ENCODE assay signal across 32 cellular contexts in genomic region chr20:20353574-20353973, GRCh38. TPM values are rescaled to one million over a fixed set of nuclear protein-coding genes. Genes with fewer than 3 reads are reported as not detected.
"Had no signal": no experiment of that assay in that cellular context is flagged by ENCODE, and none has a peak within 500 bp of the region (broad histone marks: within the 10 kb centered on the region; RNA-seq: fewer than 3 reads in every experiment).

No MANE protein-coding gene starts in this region.

- H3K9me3 Mint-ChIP-seq: activated naive CD4-positive, alpha-beta T cell treated with anti-CD3 and anti-CD28 coated beads for 36 hours had no signal

- H3K27ac Mint-ChIP-seq: activated CD4-positive, alpha-beta memory T cell treated with anti-CD3 and anti-CD28 coated beads, Interleukin-2, amount 10 ng/mL, durations not matched to agents 7 days and 5 days; activated CD4-positive, alpha-beta T cell treated with anti-CD3 and anti-CD28 coated beads, Interleukin-2, amount 10 ng/mL, durations not matched to agents 7 days and 5 days; activated naive CD4-positive, alpha-beta T cell treated with anti-CD3 and anti-CD28 coated beads for 36 hours; naive thymus-derived CD4-positive, alpha-beta T cell; neural progenitor cell; T-cell; T-helper 2 cell treated with Interferon-gamma antibody and Interleukin-4, amounts not matched to agents 5 μg/mL and 100 μg/mL, for 36 hours had no signal

- H3K27me3 ChIP-seq: foreskin keratinocyte, heart left ventricle had no signal

- H3K4me1 ChIP-seq: esophagus muscularis mucosa, foreskin keratinocyte, heart left ventricle, neural progenitor cell, parathyroid adenoma, psoas muscle, tibial nerve had no signal

- H3K9me3 ChIP-seq: psoas muscle had no signal

- H3K36me3 ChIP-seq: esophagus muscularis mucosa, heart left ventricle, neural progenitor cell, tibial nerve, WERI-Rb-1 had no signal

- DNase-seq: activated CD4-positive, alpha-beta memory T cell treated with anti-CD3 and anti-CD28 coated beads, Interleukin-2, amount 10 ng/mL, durations not matched to agents 7 days and 5 days; activated CD4-positive, alpha-beta T cell treated with anti-CD3 and anti-CD28 coated beads for 1 hour; activated CD4-positive, alpha-beta T cell treated with anti-CD3 and anti-CD28 coated beads, Interleukin-2, amount 10 ng/mL, durations not matched to agents 7 days and 5 days; activated CD8-positive, alpha-beta memory T cell treated with anti-CD3 and anti-CD28 coated beads, Interleukin-2, amount 50 U/mL, for 48 hours; activated effector memory CD4-positive, alpha-beta T cell treated with Interleukin-2 at 50 U/mL for 16 hours; activated naive CD4-positive, alpha-beta T cell treated with anti-CD3 and anti-CD28 coated beads for 36 hours; activated T-cell treated with anti-CD3 and anti-CD28 coated beads, Interleukin-2, amount 50 U/mL, for 48 hours; amygdala; caudate nucleus; cortex of kidney; foreskin keratinocyte; heart left ventricle; hypothalamus; midbrain; naive thymus-derived CD4-positive, alpha-beta T cell; occipital lobe; psoas muscle; stimulated activated CD4-positive, alpha-beta T cell treated with anti-CD3 and anti-CD28 coated beads, Interleukin-1b, Interleukin-23, amount 100 ng/mL, for 48 hours; stimulated activated CD4-positive, alpha-beta T cell treated with anti-CD3 and anti-CD28 coated beads, Interleukin-4, amount 100 ng/mL, for 4 hours; stimulated activated CD8-positive, alpha-beta memory T cell treated with anti-CD3 and anti-CD28 coated beads, Interleukin-4, amount 100 ng/mL, for 48 hours; T-cell; WERI-Rb-1 had no signal

- ATAC-seq: foreskin keratinocyte; heart left ventricle; naive thymus-derived CD4-positive, alpha-beta T cell; psoas muscle; stimulated activated memory B cell treated with anti-CD40 and anti-IgM and Interleukin-4, amounts not matched to agents 10 μg/mL and 1 μg/mL and 100 μg/mL, for 72 hours; T-cell had no signal

- H3K4me3 ChIP-seq: esophagus muscularis mucosa, heart left ventricle, neural progenitor cell, psoas muscle, smooth muscle cell, tibial nerve had no signal

- H3K4me3 Mint-ChIP-seq: activated CD4-positive, alpha-beta memory T cell treated with anti-CD3 and anti-CD28 coated beads, Interleukin-2, amount 10 ng/mL, durations not matched to agents 7 days and 5 days; activated CD4-positive, alpha-beta T cell treated with anti-CD3 and anti-CD28 coated beads, Interleukin-2, amount 10 ng/mL, durations not matched to agents 7 days and 5 days; activated naive CD4-positive, alpha-beta T cell treated with anti-CD3 and anti-CD28 coated beads for 36 hours; naive thymus-derived CD4-positive, alpha-beta T cell; neural progenitor cell; stimulated activated memory B cell treated with anti-CD40 and anti-IgM and Interleukin-4, amounts not matched to agents 10 μg/mL and 1 μg/mL and 100 μg/mL, for 72 hours; T-cell; T-helper 2 cell treated with Interferon-gamma antibody and Interleukin-4, amounts not matched to agents 5 μg/mL and 100 μg/mL, for 36 hours had no signal

- H3K4me1 Mint-ChIP-seq: activated CD4-positive, alpha-beta memory T cell treated with anti-CD3 and anti-CD28 coated beads, Interleukin-2, amount 10 ng/mL, durations not matched to agents 7 days and 5 days; activated CD4-positive, alpha-beta T cell treated with anti-CD3 and anti-CD28 coated beads, Interleukin-2, amount 10 ng/mL, durations not matched to agents 7 days and 5 days; stimulated activated memory B cell treated with anti-CD40 and anti-IgM and Interleukin-4, amounts not matched to agents 10 μg/mL and 1 μg/mL and 100 μg/mL, for 72 hours had no signal

- H3K36me3 Mint-ChIP-seq: naive thymus-derived CD4-positive, alpha-beta T cell; stimulated activated memory B cell treated with anti-CD40 and anti-IgM and Interleukin-4, amounts not matched to agents 10 μg/mL and 1 μg/mL and 100 μg/mL, for 72 hours; T-cell had no signal

- H3K27ac ChIP-seq: esophagus muscularis mucosa, foreskin keratinocyte, heart left ventricle, neural progenitor cell, parathyroid adenoma, psoas muscle, tibial nerve, WERI-Rb-1 had no signal

RNA-seq across cellular contexts. Expression of gene INSM1, which starts 14.3 kb away (rescaled TPM):
- total RNA-seq: activated CD4-positive, alpha-beta memory T cell treated with anti-CD3 and anti-CD28 coated beads, Interleukin-2, amount 10 ng/mL, durations not matched to agents 7 days and 5 days; activated CD4-positive, alpha-beta T cell treated with anti-CD3 and anti-CD28 coated beads, Interleukin-2, amount 10 ng/mL, durations not matched to agents 7 days and 5 days; chondrocyte; esophagus muscularis mucosa; foreskin keratinocyte; kidney epithelial cell; smooth muscle cell; T-cell; tibial nerve; ureter had no signal
